In genomic region chr11:36743039-36743438, GRCh38 we compare ENCODE assay signal across 10 cellular contexts.
DNase-seq lines count a peak whose midpoint lies in the region; ATAC-seq and TF ChIP-seq lines count a peak whose summit lies in the region.
"Had no signal": no experiment of that assay in that cellular context is flagged by ENCODE, and none has a peak within 500 bp of the region (broad histone marks: within the 10 kb centered on the region; RNA-seq: fewer than 3 reads in every experiment).

No MANE protein-coding gene starts in this region.

- ATAC-seq in GM18499 (IDR thresholded peaks at IDR 0.05; ENCODE audit: insufficient read depth, unreplicated experiment) (peak; percentile 49), GM19463 (IDR thresholded peaks at IDR 0.05; ENCODE audit: unreplicated experiment) (peak; percentile 52), HG02798 (IDR thresholded peaks at IDR 0.05; ENCODE audit: poor library complexity, unreplicated experiment) (peak; percentile 59), HG03432 (IDR thresholded peaks at IDR 0.05; ENCODE audit: unreplicated experiment) (peak; percentile 70)

- no peaks in the 10 kb centered on the region for H3K36me3 ChIP-seq in left ventricle myocardium inferior

- H3K4me3 ChIP-seq in left ventricle myocardium inferior: no peak overlapping the region

- H3K27ac ChIP-seq in left ventricle myocardium inferior (replicated peaks) (no peak overlapping the region), substantia nigra (ENCODE audit: low read depth, low read length, poor library complexity, severe bottlenecking) (no peak overlapping the region)

- no peak for TF ChIP-seq CTCF in left ventricle myocardium inferior (IDR thresholded peaks at IDR 0.05; ENCODE audit: borderline replicate concordance)

- peaks cover 45% of the 10 kb centered on the region for H3K27me3 ChIP-seq in left ventricle myocardium inferior (ENCODE audit: low read depth)

- intact Hi-C loops in left ventricle myocardium inferior (cut with micrococcal nuclease): no loop called here

- no peaks in the 10 kb centered on the region for H3K9me3 ChIP-seq in left ventricle myocardium inferior (replicated peaks)

- H3K4me1 ChIP-seq in left ventricle myocardium inferior: peaks cover 4% of the 10 kb centered on the region

- DNase-seq in left ventricle myocardium inferior (no peak), substantia nigra (lab: John Stamatoyannopoulos, UW) (no peak), NCI-H526 treated with DMSO at 0.1 percent for 48 hours (lab: John Stamatoyannopoulos, UW) (no peak), Kasumi-1 (lab: John Stamatoyannopoulos, UW) (no peak)
- DNase-seq: mesendoderm, NCI-H1092 treated with DMSO at 0.1 percent for 48 hours had no signal
